In genomic region chr7:88219781-88220747, GRCh38 we compare ENCODE assay signal across 8 cellular contexts. TPM values are rescaled to one million over a fixed set of nuclear protein-coding genes. Genes with fewer than 3 reads are reported as not detected.
A peak's percentile ranks its signal among the peaks of the same experiment; 100 is the strongest.
DNase-seq lines count a peak whose midpoint lies in the region; ATAC-seq and TF ChIP-seq lines count a peak whose summit lies in the region.

SRI (minus strand) TSS chr7:88220038; CDS start chr7:88220026, 12 bp downstream.

- peak in 3 of 4 experiments; percentile 53 to 96 (median 73) for TF ChIP-seq CTCF in sigmoid colon (IDR thresholded peaks at IDR 0.05)

- peak within 1 kb of the TSS; percentile 82 to 87 (median 84) for H3K27ac ChIP-seq in sigmoid colon

- H3K9me3 ChIP-seq in sigmoid colon = no peaks in the 10 kb centered on the region

- H3K27me3 ChIP-seq in sigmoid colon = no peaks in the 10 kb centered on the region

- intact Hi-C loops in sigmoid colon (cut with DNase I) = no loop called here

- peaks cover 0 to 22% (median 16%) of the 10 kb centered on the region in 4 donors for H3K4me1 ChIP-seq in sigmoid colon

- ATAC-seq in HG02943 (IDR thresholded peaks at IDR 0.05; ENCODE audit: low read depth, unreplicated experiment) = peak; percentile 60

- H3K36me3 ChIP-seq in sigmoid colon = peaks cover 0 to 20% (median 7%) of the 10 kb centered on the region in 4 donors

- no peak for TF ChIP-seq EP300 in sigmoid colon (IDR thresholded peaks at IDR 0.05)

- H3K4me3 ChIP-seq in sigmoid colon = peak within 1 kb of the TSS; percentile 85 to 98 (median 94)

- DNase-seq in NCI-H187 (lab: John Stamatoyannopoulos, UW) (peak; percentile 58 to 75), NCI-H187 treated with DMSO at 0.1 percent for 48 hours (lab: John Stamatoyannopoulos, UW) (no peak), NCI-H2029 (lab: John Stamatoyannopoulos, UW) (peak; percentile 67), T1000 (lab: John Stamatoyannopoulos, UW) (peak; percentile 78), astrocyte of the hippocampus (ENCODE audit: low read depth, low spot score) (peak; percentile 96), hypothalamus (lab: John Stamatoyannopoulos, UW) (peak; percentile 29 to 94 (median 79)), sigmoid colon (peak; percentile 89)

- WGBS in sigmoid colon, 2 donors = 0 to 1% methylated on average over 75 of the region's 75 CpGs

- peak in 1 of 2 donors; percentile 45 for TF ChIP-seq POLR2A in sigmoid colon (IDR thresholded peaks at IDR 0.05)

RNA-seq across cellular contexts. Expression of gene SRI, which starts in this region (rescaled TPM):
- total RNA-seq in sigmoid colon = 10 to 100 TPM; 38.1 to 80.9 (median 54.1) TPM
- 1,000 to 10,000 TPM in 2 of 3 donors, 100 to 1,000 TPM in 1; 452 to 2,603 (median 1,536) TPM for polyA plus RNA-seq in sigmoid colon
